In the genomic region with DNA sequence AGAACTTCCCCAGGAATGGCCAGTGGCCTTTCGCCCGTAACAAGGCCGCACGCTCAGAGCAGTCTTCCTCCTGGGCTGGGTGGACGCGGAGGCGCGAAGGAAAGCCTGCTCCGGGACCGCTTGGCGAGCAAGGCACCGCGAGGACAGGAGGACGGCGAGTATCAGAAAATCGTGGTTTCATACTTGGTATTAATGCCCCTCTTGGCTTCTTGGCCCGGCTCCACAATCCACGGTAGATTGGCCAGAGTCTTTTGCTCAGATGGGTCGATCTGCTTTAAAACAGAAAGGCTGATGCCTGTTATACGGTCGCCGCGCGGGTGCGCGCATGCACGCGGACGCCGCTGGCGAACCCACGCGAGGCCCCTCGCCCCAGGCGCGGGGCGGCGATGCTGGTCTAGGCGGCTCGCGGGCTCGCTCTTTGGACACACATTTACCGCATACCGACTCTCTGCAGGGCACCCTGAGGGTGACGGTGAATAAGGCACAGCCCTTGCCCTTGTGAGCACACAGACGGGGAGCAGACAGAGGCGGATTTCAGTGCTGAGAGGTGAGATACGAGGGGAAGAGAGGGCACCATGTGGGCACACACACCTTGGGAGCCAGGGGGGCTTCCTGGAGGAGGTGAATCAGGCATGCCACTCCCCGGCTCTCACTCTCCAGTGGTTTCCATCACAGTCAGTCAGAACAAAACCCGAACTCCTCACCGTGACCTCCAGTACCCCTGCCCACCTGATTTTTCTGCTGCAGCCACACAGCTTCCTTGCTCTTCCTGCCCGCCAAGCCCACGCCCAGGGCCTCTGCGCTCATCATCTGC, we compare ENCODE assay signal across 1 cellular context.
TF ChIP-seq lines count a peak whose summit lies in the region.

No MANE protein-coding gene starts in this region.

TF ChIP-seq in GM23338, 12 proteins besides CTCF, POLR2A, EP300 and RAD21 (continued from another document):
- TF ChIP-seq, protein P1, sequence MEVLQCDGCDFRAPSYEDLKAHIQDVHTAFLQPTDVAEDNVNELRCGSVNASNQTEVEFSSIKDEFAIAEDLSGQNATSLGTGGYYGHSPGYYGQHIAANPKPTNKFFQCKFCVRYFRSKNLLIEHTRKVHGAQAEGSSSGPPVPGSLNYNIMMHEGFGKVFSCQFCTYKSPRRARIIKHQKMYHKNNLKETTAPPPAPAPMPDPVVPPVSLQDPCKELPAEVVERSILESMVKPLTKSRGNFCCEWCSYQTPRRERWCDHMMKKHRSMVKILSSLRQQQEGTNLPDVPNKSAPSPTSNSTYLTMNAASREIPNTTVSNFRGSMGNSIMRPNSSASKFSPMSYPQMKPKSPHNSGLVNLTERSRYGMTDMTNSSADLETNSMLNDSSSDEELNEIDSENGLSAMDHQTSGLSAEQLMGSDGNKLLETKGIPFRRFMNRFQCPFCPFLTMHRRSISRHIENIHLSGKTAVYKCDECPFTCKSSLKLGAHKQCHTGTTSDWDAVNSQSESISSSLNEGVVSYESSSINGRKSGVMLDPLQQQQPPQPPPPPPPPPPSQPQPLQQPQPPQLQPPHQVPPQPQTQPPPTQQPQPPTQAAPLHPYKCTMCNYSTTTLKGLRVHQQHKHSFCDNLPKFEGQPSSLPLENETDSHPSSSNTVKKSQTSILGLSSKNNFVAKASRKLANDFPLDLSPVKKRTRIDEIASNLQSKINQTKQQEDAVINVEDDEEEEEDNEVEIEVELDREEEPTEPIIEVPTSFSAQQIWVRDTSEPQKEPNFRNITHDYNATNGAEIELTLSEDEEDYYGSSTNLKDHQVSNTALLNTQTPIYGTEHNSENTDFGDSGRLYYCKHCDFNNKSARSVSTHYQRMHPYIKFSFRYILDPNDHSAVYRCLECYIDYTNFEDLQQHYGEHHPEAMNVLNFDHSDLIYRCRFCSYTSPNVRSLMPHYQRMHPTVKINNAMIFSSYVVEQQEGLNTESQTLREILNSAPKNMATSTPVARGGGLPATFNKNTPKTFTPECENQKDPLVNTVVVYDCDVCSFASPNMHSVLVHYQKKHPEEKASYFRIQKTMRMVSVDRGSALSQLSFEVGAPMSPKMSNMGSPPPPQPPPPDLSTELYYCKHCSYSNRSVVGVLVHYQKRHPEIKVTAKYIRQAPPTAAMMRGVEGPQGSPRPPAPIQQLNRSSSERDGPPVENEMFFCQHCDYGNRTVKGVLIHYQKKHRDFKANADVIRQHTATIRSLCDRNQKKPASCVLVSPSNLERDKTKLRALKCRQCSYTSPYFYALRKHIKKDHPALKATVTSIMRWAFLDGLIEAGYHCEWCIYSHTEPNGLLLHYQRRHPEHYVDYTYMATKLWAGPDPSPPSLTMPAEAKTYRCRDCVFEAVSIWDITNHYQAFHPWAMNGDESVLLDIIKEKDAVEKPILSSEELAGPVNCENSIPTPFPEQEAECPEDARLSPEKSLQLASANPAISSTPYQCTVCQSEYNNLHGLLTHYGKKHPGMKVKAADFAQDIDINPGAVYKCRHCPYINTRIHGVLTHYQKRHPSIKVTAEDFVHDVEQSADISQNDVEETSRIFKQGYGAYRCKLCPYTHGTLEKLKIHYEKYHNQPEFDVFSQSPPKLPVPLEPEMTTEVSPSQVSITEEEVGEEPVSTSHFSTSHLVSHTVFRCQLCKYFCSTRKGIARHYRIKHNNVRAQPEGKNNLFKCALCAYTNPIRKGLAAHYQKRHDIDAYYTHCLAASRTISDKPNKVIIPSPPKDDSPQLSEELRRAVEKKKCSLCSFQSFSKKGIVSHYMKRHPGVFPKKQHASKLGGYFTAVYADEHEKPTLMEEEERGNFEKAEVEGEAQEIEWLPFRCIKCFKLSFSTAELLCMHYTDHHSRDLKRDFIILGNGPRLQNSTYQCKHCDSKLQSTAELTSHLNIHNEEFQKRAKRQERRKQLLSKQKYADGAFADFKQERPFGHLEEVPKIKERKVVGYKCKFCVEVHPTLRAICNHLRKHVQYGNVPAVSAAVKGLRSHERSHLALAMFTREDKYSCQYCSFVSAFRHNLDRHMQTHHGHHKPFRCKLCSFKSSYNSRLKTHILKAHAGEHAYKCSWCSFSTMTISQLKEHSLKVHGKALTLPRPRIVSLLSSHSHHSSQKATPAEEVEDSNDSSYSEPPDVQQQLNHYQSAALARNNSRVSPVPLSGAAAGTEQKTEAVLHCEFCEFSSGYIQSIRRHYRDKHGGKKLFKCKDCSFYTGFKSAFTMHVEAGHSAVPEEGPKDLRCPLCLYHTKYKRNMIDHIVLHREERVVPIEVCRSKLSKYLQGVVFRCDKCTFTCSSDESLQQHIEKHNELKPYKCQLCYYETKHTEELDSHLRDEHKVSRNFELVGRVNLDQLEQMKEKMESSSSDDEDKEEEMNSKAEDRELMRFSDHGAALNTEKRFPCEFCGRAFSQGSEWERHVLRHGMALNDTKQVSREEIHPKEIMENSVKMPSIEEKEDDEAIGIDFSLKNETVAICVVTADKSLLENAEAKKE (CRISPR knock-in tag; IDR thresholded peaks at IDR 0.05): no peak
- no peak for TF ChIP-seq EZH2phosphoT487 (IDR thresholded peaks at IDR 0.05; ENCODE audit: unreplicated experiment)
- no peak for TF ChIP-seq CREB1 (CRISPR knock-in tag; IDR thresholded peaks at IDR 0.05; ENCODE audit: low read depth)
- TF ChIP-seq EZH2 (IDR thresholded peaks at IDR 0.05; ENCODE audit: low read depth, unreplicated experiment): no peak
- no peak for TF ChIP-seq JUNB (IDR thresholded peaks at IDR 0.05; ENCODE audit: unreplicated experiment)
- no peak for TF ChIP-seq ZNF114 (CRISPR knock-in tag; IDR thresholded peaks at IDR 0.05)
- TF ChIP-seq, protein P2, sequence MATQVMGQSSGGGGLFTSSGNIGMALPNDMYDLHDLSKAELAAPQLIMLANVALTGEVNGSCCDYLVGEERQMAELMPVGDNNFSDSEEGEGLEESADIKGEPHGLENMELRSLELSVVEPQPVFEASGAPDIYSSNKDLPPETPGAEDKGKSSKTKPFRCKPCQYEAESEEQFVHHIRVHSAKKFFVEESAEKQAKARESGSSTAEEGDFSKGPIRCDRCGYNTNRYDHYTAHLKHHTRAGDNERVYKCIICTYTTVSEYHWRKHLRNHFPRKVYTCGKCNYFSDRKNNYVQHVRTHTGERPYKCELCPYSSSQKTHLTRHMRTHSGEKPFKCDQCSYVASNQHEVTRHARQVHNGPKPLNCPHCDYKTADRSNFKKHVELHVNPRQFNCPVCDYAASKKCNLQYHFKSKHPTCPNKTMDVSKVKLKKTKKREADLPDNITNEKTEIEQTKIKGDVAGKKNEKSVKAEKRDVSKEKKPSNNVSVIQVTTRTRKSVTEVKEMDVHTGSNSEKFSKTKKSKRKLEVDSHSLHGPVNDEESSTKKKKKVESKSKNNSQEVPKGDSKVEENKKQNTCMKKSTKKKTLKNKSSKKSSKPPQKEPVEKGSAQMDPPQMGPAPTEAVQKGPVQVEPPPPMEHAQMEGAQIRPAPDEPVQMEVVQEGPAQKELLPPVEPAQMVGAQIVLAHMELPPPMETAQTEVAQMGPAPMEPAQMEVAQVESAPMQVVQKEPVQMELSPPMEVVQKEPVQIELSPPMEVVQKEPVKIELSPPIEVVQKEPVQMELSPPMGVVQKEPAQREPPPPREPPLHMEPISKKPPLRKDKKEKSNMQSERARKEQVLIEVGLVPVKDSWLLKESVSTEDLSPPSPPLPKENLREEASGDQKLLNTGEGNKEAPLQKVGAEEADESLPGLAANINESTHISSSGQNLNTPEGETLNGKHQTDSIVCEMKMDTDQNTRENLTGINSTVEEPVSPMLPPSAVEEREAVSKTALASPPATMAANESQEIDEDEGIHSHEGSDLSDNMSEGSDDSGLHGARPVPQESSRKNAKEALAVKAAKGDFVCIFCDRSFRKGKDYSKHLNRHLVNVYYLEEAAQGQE (IDR thresholded peaks at IDR 0.05; ENCODE audit: unreplicated experiment): no peak
